ENCODE assay signal across 8 cellular contexts in the genomic region with DNA sequence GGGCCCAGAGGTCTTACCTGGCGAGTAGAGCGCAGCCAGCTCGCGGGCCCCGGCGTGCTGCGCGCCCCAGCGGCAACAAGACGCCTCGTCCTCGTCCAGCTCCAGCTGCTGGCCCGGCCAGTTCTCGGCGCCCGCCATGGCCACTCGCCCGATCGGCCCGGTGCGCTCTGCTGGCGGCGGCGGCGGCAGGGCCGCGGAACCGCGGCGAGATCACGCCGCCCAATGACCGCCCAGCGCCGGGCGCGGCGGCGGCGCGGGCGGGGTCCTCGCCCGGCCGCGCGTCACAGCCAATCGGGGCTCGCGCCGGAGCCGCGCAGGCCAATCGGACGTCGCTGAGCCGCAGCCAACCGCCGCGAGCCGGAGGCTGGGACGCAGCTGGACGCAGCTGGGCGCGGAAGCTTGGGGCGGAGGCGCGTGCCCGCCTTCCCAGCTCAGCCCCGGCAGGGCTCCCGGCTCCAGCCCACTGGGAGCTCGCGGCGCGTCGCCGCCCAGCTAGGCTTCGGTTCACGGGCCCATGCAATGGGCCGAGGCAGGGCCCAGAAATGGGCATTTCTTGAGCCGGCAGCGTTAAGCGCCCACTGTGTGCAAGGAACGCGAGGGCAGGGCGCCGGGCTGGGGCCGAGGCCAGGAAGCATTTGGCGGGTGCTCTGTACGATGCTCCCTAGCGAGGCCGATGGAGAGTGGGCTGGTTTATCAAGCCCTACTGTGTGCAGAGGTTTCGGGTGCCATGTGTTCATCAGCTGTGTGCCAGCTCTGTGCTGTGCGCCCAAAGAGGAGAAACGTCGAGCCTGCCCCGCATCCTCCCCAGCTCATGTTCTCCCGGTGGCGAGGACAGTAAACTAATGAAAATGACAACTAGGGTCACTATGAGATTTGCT. TPM values are rescaled to one million over a fixed set of nuclear protein-coding genes. Genes with fewer than 3 reads are reported as not detected.
DNase-seq lines count a peak whose midpoint lies in the region; ATAC-seq and TF ChIP-seq lines count a peak whose summit lies in the region.

A gene (minus strand): TSS at position 224 of the 878 bp plus-strand sequence. CDS start 86 bp downstream, at position 138.

- H3K27me3 ChIP-seq in A673 (replicated peaks; ENCODE audit: insufficient read depth, low read depth, low read length, poor library complexity) = no peaks in the 10 kb centered on the region

- H3K27ac Mint-ChIP-seq in activated B cell treated with CpG ODN at 0.5 μM for 24 hours = peak within 1 kb of the TSS; percentile 59

- ATAC-seq in GM18861 (IDR thresholded peaks at IDR 0.05; ENCODE audit: unreplicated experiment) (peak; percentile 88), HG03103 (IDR thresholded peaks at IDR 0.05; ENCODE audit: low read depth, unreplicated experiment) (peak; percentile 87), activated B cell treated with CpG ODN at 0.5 μM for 24 hours (ENCODE audit: low read depth) (peak; percentile 98)

- H3K27me3 Mint-ChIP-seq in activated B cell treated with CpG ODN at 0.5 μM for 24 hours = no peaks in the 10 kb centered on the region

- H3K9me3 Mint-ChIP-seq in activated B cell treated with CpG ODN at 0.5 μM for 24 hours = no peaks in the 10 kb centered on the region

- peaks cover 18% of the 10 kb centered on the region for H3K4me1 ChIP-seq in A673 (ENCODE audit: insufficient read depth, low read length, poor library complexity, severe bottlenecking)

- peaks cover 12% of the 10 kb centered on the region for H3K36me3 Mint-ChIP-seq in activated B cell treated with CpG ODN at 0.5 μM for 24 hours (ENCODE audit: low read depth)

- peak; percentile 95 for DNase-seq in A673 (ENCODE audit: low spot score)
- DNase-seq in NCI-H2227 treated with DMSO at 0.1 percent for 48 hours (lab: John Stamatoyannopoulos, UW) = peak; percentile 85
- peak; percentile 78 for DNase-seq in activated B cell treated with CpG ODN at 0.5 μM for 24 hours
- peak; percentile 84 to 95 for DNase-seq in cardiac fibroblast (ENCODE audit: low read depth in 2 of 2)
- DNase-seq in iris pigment epithelial cell (ENCODE audit: low read depth) = peak; percentile 92
- DNase-seq in stimulated activated CD4-positive, alpha-beta T cell treated with anti-CD3 and anti-CD28 coated beads, Interleukin-12 subunit alpha, Interleukin-12 subunit beta, amount 100 ng/mL, for 4 hours = peak; percentile 81

- POLR2A ChIA-PET in A673 (lab: Charles Lee; ENCODE audit: low non-redundant PET) (interaction anchor here (0.5 to 1.0 kb wide), 2 partner anchors 12 to 1077 kb away, joined by 6 to 8 read pairs; no protein-coding TSS in a partner anchor), activated B cell treated with CpG ODN at 0.5 μM for 24 hours (lab: Charles Lee) (interaction anchor here (0.6 to 2.6 kb wide), 13 partner anchors 9 to 340 kb away, joined by 3 to 15 read pairs (median 9); a partner anchor contains a TSS)

- no peaks in the 10 kb centered on the region for H3K36me3 ChIP-seq in A673 (ENCODE audit: insufficient read depth, low read length, poor library complexity, severe bottlenecking)

- CTCF ChIA-PET in A673 (lab: Charles Lee) = interaction anchor here (0.6 to 1.2 kb wide), 3 partner anchors 16 to 33 kb away, joined by 3 to 5 read pairs (median 3); no protein-coding TSS in a partner anchor
- CTCF ChIA-PET in activated B cell treated with CpG ODN at 0.5 μM for 24 hours (lab: Charles Lee) = interaction anchor here (0.5 to 3.1 kb wide), 10 partner anchors 9 to 113 kb away, joined by 3 to 29 read pairs (median 6); no protein-coding TSS in a partner anchor

- intact Hi-C loops in A673 (cut with micrococcal nuclease; ENCODE audit: unreplicated experiment) = no loop called here
- intact Hi-C loops in activated B cell treated with CpG ODN at 0.5 μM for 24 hours (cut with micrococcal nuclease) = loop anchor here (1.0 kb wide), 2 partner anchors 13 to 40 kb away; a partner anchor contains a TSS

- no peaks in the 10 kb centered on the region for H3K9me3 ChIP-seq in A673 (ENCODE audit: low read depth, low read length, poor library complexity, severe bottlenecking)

- no TSS peak for BruUV-seq in A673 (replicated peaks; lab: Mats Ljungman, UMichigan)

- H3K4me1 Mint-ChIP-seq in activated B cell treated with CpG ODN at 0.5 μM for 24 hours = peaks cover 36% of the 10 kb centered on the region

- TF ChIP-seq CTCF in A673 (conservative IDR thresholded peaks at IDR 0.05; ENCODE audit: low read depth, low read length) (no peak), activated B cell treated with CpG ODN at 0.5 μM for 24 hours (IDR thresholded peaks at IDR 0.05) (no peak), cardiac fibroblast (IDR thresholded peaks at IDR 0.05; ENCODE audit: low read depth, low read length) (no peak)

- H3K4me3 Mint-ChIP-seq in activated B cell treated with CpG ODN at 0.5 μM for 24 hours = peak within 1 kb of the TSS; percentile 85

- H3K4me3 ChIP-seq in A673 (ENCODE audit: low read depth, low read length, poor library complexity, severe bottlenecking) (peak within 1 kb of the TSS; percentile 80), cardiac fibroblast (replicated peaks in 1 of 2; ENCODE audit: low read depth in 2 of 2, low read length in 2 of 2) (peak within 1 kb of the TSS; percentile 94 to 96)

- peak within 1 kb of the TSS; percentile 91 for H3K27ac ChIP-seq in A673 (ENCODE audit: low read depth, low read length, poor library complexity, severe bottlenecking)

RNA-seq across cellular contexts. Expression of the gene that starts here (rescaled TPM):
- total RNA-seq in A673 (2021) (22.9 and 25.9 TPM in 2 replicates), activated B cell treated with CpG ODN at 0.5 μM for 24 hours (9.8 and 9.9 TPM in 2 replicates)

Comparison
In these comparisons a context has a peak if more than half of its experiments do, and no peak if none do; other contexts are left out.
1. Peak in every context shown above with its lines: DNase-seq, ATAC-seq, H3K4me3 ChIP-seq and H3K27ac ChIP-seq.